In genomic region chr3:13002398-13003124, GRCh38 we compare ENCODE assay signal across 1 cellular context.
TF ChIP-seq lines count a peak whose summit lies in the region.

No MANE protein-coding gene starts in this region.

TF ChIP-seq in K562, 482 proteins besides CTCF, POLR2A, EP300 and RAD21 (continued from another document and continues in another):
- no peak for TF ChIP-seq VEZF1 (CRISPR knock-in tag; IDR thresholded peaks at IDR 0.05)
- TF ChIP-seq KDM1A (IDR thresholded peaks at IDR 0.05), result peak; percentile 30 to 49; a peak in 1 of 4 replicates
- TF ChIP-seq MGA (IDR thresholded peaks at IDR 0.05), result no peak
- no peak for TF ChIP-seq ZNF512 (tag; IDR thresholded peaks at IDR 0.05)
- peak; percentile 90 for TF ChIP-seq POLR2B (IDR thresholded peaks at IDR 0.05; ENCODE audit: low read depth, partially characterized antibody)
- TF ChIP-seq ZC3H11A (IDR thresholded peaks at IDR 0.05; ENCODE audit: low read depth, low read length), result no peak
- TF ChIP-seq MAFG (tag; conservative IDR thresholded peaks at IDR 0.05), result no peak
- TF ChIP-seq E2F1 (CRISPR knock-in tag; IDR thresholded peaks at IDR 0.05), result no peak
- TF ChIP-seq HNRNPUL1 (IDR thresholded peaks at IDR 0.05; ENCODE audit: low read length), result no peak
- TF ChIP-seq ZNF12 (CRISPR knock-in tag; IDR thresholded peaks at IDR 0.05), result no peak
- peak; percentile 60; the same call in 1 of the 2 replicates for TF ChIP-seq ZNF695 (CRISPR knock-in tag; IDR thresholded peaks at IDR 0.05)
- TF ChIP-seq RBM22 (IDR thresholded peaks at IDR 0.05; ENCODE audit: low read depth, low read length, poor library complexity, severe bottlenecking), result no peak
- TF ChIP-seq TAF7 (tag; IDR thresholded peaks at IDR 0.05), result no peak
- no peak for TF ChIP-seq RBM15 (IDR thresholded peaks at IDR 0.05; ENCODE audit: insufficient read depth, low read length)
- no peak for TF ChIP-seq KAT8 (IDR thresholded peaks at IDR 0.05; ENCODE audit: low read depth)
- TF ChIP-seq C11orf30 (IDR thresholded peaks at IDR 0.05; ENCODE audit: low read depth), result no peak
- TF ChIP-seq BHLHE40 (IDR thresholded peaks at IDR 0.05; ENCODE audit: low read length), result no peak
- TF ChIP-seq PTTG1 (tag; IDR thresholded peaks at IDR 0.05; ENCODE audit: low read depth), result no peak
- no peak for TF ChIP-seq KAT7 (CRISPR knock-in tag; IDR thresholded peaks at IDR 0.05; ENCODE audit: borderline replicate concordance)
- TF ChIP-seq ZNF354B (CRISPR knock-in tag; IDR thresholded peaks at IDR 0.05), result no peak
- peak; percentile 36 for TF ChIP-seq DEAF1 (CRISPR knock-in tag; IDR thresholded peaks at IDR 0.05)
- TF ChIP-seq CHD1 (IDR thresholded peaks at IDR 0.05; ENCODE audit: low read length), result no peak
- TF ChIP-seq FOXK1 (CRISPR knock-in tag; IDR thresholded peaks at IDR 0.05; ENCODE audit: borderline replicate concordance), result no peak
- peak in 1 of 2 experiments; percentile 97; a peak in 2 of 4 replicates for TF ChIP-seq ZMIZ1 (IDR thresholded peaks at IDR 0.05; ENCODE audit: low read depth in 2 of 2, low read length in 2 of 2)
- TF ChIP-seq SIRT6 (IDR thresholded peaks at IDR 0.05; ENCODE audit: low read depth, low read length), result no peak
- no peak for TF ChIP-seq KDM2B (CRISPR knock-in tag; IDR thresholded peaks at IDR 0.05)
- no peak for TF ChIP-seq ETV6 (IDR thresholded peaks at IDR 0.05; ENCODE audit: borderline replicate concordance in 1 of 2, low read depth in 2 of 2, low read length in 1 of 2)
- no peak for TF ChIP-seq ETV6 (CRISPR knock-in tag; IDR thresholded peaks at IDR 0.05; ENCODE audit: borderline replicate concordance)
- TF ChIP-seq AFF1 (IDR thresholded peaks at IDR 0.05; ENCODE audit: low read depth in 1 of 2, partially characterized antibody in 2 of 2), result no peak
- TF ChIP-seq ESRRA (IDR thresholded peaks at IDR 0.05; ENCODE audit: borderline replicate concordance, low read depth), result no peak; the same call in 1 of the 2 replicates
- no peak for TF ChIP-seq ZNF184 (CRISPR knock-in tag; IDR thresholded peaks at IDR 0.05)
